In the genomic region with DNA sequence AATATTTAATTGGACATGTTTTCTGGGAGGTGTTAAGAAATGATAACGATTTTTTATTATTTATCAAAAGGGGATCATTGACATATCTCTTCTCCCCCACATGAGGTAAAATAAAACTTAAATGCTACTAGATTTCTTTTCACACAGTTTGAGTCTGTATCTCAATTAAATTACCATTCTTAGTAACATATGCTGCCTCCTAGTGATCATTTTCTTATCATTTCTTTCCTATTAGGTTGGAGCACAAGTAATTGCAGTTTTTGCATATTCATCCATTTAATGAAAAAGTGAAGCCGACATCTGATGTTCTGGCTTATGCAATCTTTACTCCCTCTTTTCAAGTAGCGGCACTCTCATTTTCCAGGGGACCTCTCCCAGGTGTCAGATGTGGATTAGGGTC, we compare ENCODE assay signal across 25 cellular contexts. TPM values are rescaled to one million over a fixed set of nuclear protein-coding genes. Genes with fewer than 3 reads are reported as not detected.
A peak's percentile ranks its signal among the peaks of the same experiment; 100 is the strongest.
DNase-seq lines count a peak whose midpoint lies in the region; ATAC-seq and TF ChIP-seq lines count a peak whose summit lies in the region.
"Had no signal": no experiment of that assay in that cellular context is flagged by ENCODE, and none has a peak within 500 bp of the region (broad histone marks: within the 10 kb centered on the region; RNA-seq: fewer than 3 reads in every experiment).

No MANE protein-coding gene starts in this region.

- H3K27me3 Mint-ChIP-seq in endodermal cell (ENCODE audit: insufficient read depth) (no peaks in the 10 kb centered on the region), endothelial cell (ENCODE audit: unreplicated experiment) (no peaks in the 10 kb centered on the region)
- H3K27me3 Mint-ChIP-seq: activated CD4-positive, alpha-beta T cell treated with anti-CD3 and anti-CD28 coated beads for 36 hours; activated naive CD8-positive, alpha-beta T cell treated with anti-CD3 and anti-CD28 coated beads, Interleukin-2, amount 10 ng/mL, durations not matched to agents 7 days and 5 days; central memory CD8-positive, alpha-beta T cell; naive thymus-derived CD8-positive, alpha-beta T cell; stimulated activated naive CD8-positive, alpha-beta T cell treated with anti-CD3 and anti-CD28 coated beads, Interleukin-15, amount 100 ng/mL, for 72 hours had no signal

- H3K4me2 ChIP-seq in Loucy (ENCODE audit: low read depth, low read length, poor library complexity, severe bottlenecking) = no peak overlapping the region
- H3K4me2 ChIP-seq: BLaER1 had no signal

- H3K4me1 ChIP-seq in cardiac muscle cell (ENCODE audit: low read depth) (no peaks in the 10 kb centered on the region), right cardiac atrium (ENCODE audit: control insufficient read depth, insufficient read depth, low read length) (no peaks in the 10 kb centered on the region), Loucy (ENCODE audit: insufficient read depth, low read length, poor library complexity, severe bottlenecking) (no peaks in the 10 kb centered on the region), endodermal cell (ENCODE audit: control insufficient read depth, insufficient read depth, low read length) (no peaks in the 10 kb centered on the region)
- H3K4me1 ChIP-seq: BLaER1, vagina had no signal

- H3K36me3 ChIP-seq in cardiac muscle cell (no peaks in the 10 kb centered on the region), Loucy (ENCODE audit: insufficient read depth, low read length) (peaks cover 16% of the 10 kb centered on the region; the same call in 1 of the 2 replicates), endodermal cell (ENCODE audit: control insufficient read depth, insufficient read depth, low read length) (peaks cover 7% of the 10 kb centered on the region)

- no peaks in the 10 kb centered on the region for H3K79me2 ChIP-seq in Loucy (ENCODE audit: insufficient read depth, low read length)

- H3K27ac ChIP-seq in cardiac muscle cell (no peak overlapping the region), right cardiac atrium (ENCODE audit: low read length) (no peak overlapping the region), endodermal cell (ENCODE audit: low read depth, low read length) (no peak overlapping the region)
- H3K27ac ChIP-seq: BLaER1, vagina had no signal

- peaks cover 8% of the 10 kb centered on the region for H3K27me3 ChIP-seq in cardiac muscle cell
- H3K27me3 ChIP-seq in right cardiac atrium (ENCODE audit: control insufficient read depth, insufficient read depth) = no peaks in the 10 kb centered on the region
- no peaks in the 10 kb centered on the region for H3K27me3 ChIP-seq in Loucy (ENCODE audit: insufficient read depth, low read length, poor library complexity, severe bottlenecking)
- H3K27me3 ChIP-seq in endodermal cell (ENCODE audit: control insufficient read depth, insufficient read depth, low read length, poor library complexity, severe bottlenecking) = no peaks in the 10 kb centered on the region
- H3K27me3 ChIP-seq: BLaER1, vagina had no signal

- no peaks in the 10 kb centered on the region for H4K20me1 ChIP-seq in Loucy (ENCODE audit: insufficient read depth, low read length, poor library complexity, severe bottlenecking)
- H4K20me1 ChIP-seq: BLaER1 had no signal

- no peaks in the 10 kb centered on the region for H3K4me1 Mint-ChIP-seq in endodermal cell
- no peaks in the 10 kb centered on the region for H3K4me1 Mint-ChIP-seq in endothelial cell (ENCODE audit: unreplicated experiment)
- H3K4me1 Mint-ChIP-seq: activated naive CD8-positive, alpha-beta T cell treated with anti-CD3 and anti-CD28 coated beads, Interleukin-2, amount 10 ng/mL, durations not matched to agents 7 days and 5 days; central memory CD8-positive, alpha-beta T cell had no signal

- H3K9me2 ChIP-seq in Loucy (replicated peaks; ENCODE audit: low read depth, low read length) = no peaks in the 10 kb centered on the region

- H2AFZ ChIP-seq in Loucy (ENCODE audit: low read length) = no peak overlapping the region

- intact Hi-C loops in right cardiac atrium (cut with DNase I) = no loop called here

- H3K9me3 ChIP-seq in cardiac muscle cell (ENCODE audit: low read depth) (no peaks in the 10 kb centered on the region), right cardiac atrium (ENCODE audit: control insufficient read depth, low read length) (no peaks in the 10 kb centered on the region), Loucy (ENCODE audit: insufficient read depth, low read depth, low read length) (no peaks in the 10 kb centered on the region), endodermal cell (ENCODE audit: control insufficient read depth, low read length) (no peaks in the 10 kb centered on the region)
- H3K9me3 ChIP-seq: BLaER1, vagina had no signal

- H3K9me3 Mint-ChIP-seq in endodermal cell (no peaks in the 10 kb centered on the region), endothelial cell (ENCODE audit: unreplicated experiment) (no peaks in the 10 kb centered on the region)
- H3K9me3 Mint-ChIP-seq: activated naive CD8-positive, alpha-beta T cell treated with anti-CD3 and anti-CD28 coated beads, Interleukin-2, amount 10 ng/mL, durations not matched to agents 7 days and 5 days; central memory CD8-positive, alpha-beta T cell; naive thymus-derived CD8-positive, alpha-beta T cell; stimulated activated naive CD8-positive, alpha-beta T cell treated with anti-CD3 and anti-CD28 coated beads, Interleukin-15, amount 100 ng/mL, for 72 hours had no signal

- H3K4me3 Mint-ChIP-seq in endodermal cell = no peak overlapping the region
- H3K4me3 Mint-ChIP-seq in endothelial cell (ENCODE audit: unreplicated experiment) = no peak overlapping the region
- H3K4me3 Mint-ChIP-seq: activated CD4-positive, alpha-beta T cell treated with anti-CD3 and anti-CD28 coated beads for 36 hours; activated naive CD8-positive, alpha-beta T cell treated with anti-CD3 and anti-CD28 coated beads, Interleukin-2, amount 10 ng/mL, durations not matched to agents 7 days and 5 days; central memory CD8-positive, alpha-beta T cell; naive thymus-derived CD8-positive, alpha-beta T cell; stimulated activated naive CD8-positive, alpha-beta T cell treated with anti-CD3 and anti-CD28 coated beads, Interleukin-15, amount 100 ng/mL, for 72 hours had no signal

- H3K27ac Mint-ChIP-seq in endodermal cell (no peak overlapping the region), endothelial cell (ENCODE audit: unreplicated experiment) (no peak overlapping the region)
- H3K27ac Mint-ChIP-seq: activated CD4-positive, alpha-beta T cell treated with anti-CD3 and anti-CD28 coated beads for 36 hours; activated naive CD8-positive, alpha-beta T cell treated with anti-CD3 and anti-CD28 coated beads, Interleukin-2, amount 10 ng/mL, durations not matched to agents 7 days and 5 days had no signal

- no peak overlapping the region for H3K9ac ChIP-seq in Loucy (ENCODE audit: low read depth, low read length, poor library complexity, severe bottlenecking)
- no peak overlapping the region for H3K9ac ChIP-seq in endodermal cell (ENCODE audit: extremely low read depth, low read length, poor library complexity, severe bottlenecking)
- H3K9ac ChIP-seq: BLaER1 had no signal

- no peak overlapping the region for H3K4me3 ChIP-seq in cardiac muscle cell
- H3K4me3 ChIP-seq in right cardiac atrium (ENCODE audit: low read length) = no peak overlapping the region
- no peak overlapping the region for H3K4me3 ChIP-seq in Loucy (ENCODE audit: low read length, poor library complexity, severe bottlenecking)
- no peak overlapping the region for H3K4me3 ChIP-seq in endodermal cell (ENCODE audit: low read length)
- H3K4me3 ChIP-seq: BLaER1, vagina had no signal

- 94% methylated on average over 3 of the region's 3 CpGs for WGBS in right cardiac atrium
- WGBS in endodermal cell (ENCODE audit: insufficient coverage in 1 of 2, insufficient read length in 1 of 2), 2 experiments = 94 to 96% methylated on average over 2 to 3 of the region's 3 CpGs

- no peaks in the 10 kb centered on the region for H3F3A ChIP-seq in Loucy (ENCODE audit: low read depth)

- TF ChIP-seq CTCF in cardiac muscle cell (IDR thresholded peaks at IDR 0.05; ENCODE audit: low read depth, low read length) = peak; percentile 1
- peak; percentile 42; the same call in 1 of the 2 replicates for TF ChIP-seq CTCF in Loucy (conservative IDR thresholded peaks at IDR 0.05; ENCODE audit: low read length)
- peak; percentile 40 for TF ChIP-seq CTCF in endodermal cell (conservative IDR thresholded peaks at IDR 0.05)
- no peak for TF ChIP-seq CTCF in endothelial cell (IDR thresholded peaks at IDR 0.05; ENCODE audit: unreplicated experiment)
- no peak for TF ChIP-seq CTCF in GM20000 (IDR thresholded peaks at IDR 0.05; ENCODE audit: extremely low read depth, missing control alignments)

- DNase-seq in cardiac muscle cell (ENCODE audit: low read depth in 1 of 2, low spot score in 1 of 2) (no peak), right cardiac atrium (no peak), endodermal cell (no peak), endothelial cell (ENCODE audit: low spot score) (no peak), GM20000 (ENCODE audit: low spot score) (no peak)
- DNase-seq in activated effector memory CD4-positive, alpha-beta T cell treated with anti-CD3 and anti-CD28 coated beads, Interleukin-2, amount 50 U/mL, for 16 hours = no peak
- DNase-seq: activated CD4-positive, alpha-beta T cell treated with anti-CD3 and anti-CD28 coated beads for 36 hours; activated naive CD8-positive, alpha-beta T cell treated with anti-CD3 and anti-CD28 coated beads, Interleukin-2, amount 10 ng/mL, durations not matched to agents 7 days and 5 days; activated T-cell treated with anti-CD3 and anti-CD28 coated beads for 4 hours; DMS79 treated with DMSO at 0.1 percent for 48 hours; glutamatergic neuron; islet precursor cell; MM.1S; naive thymus-derived CD8-positive, alpha-beta T cell; NCI-H774; Right ventricle myocardium superior; small intestine; stimulated activated CD4-positive, alpha-beta T cell treated with anti-CD3 and anti-CD28 coated beads, Interleukin-1b, Interleukin-23, amount 100 ng/mL, for 48 hours; stimulated activated CD8-positive, alpha-beta memory T cell treated with anti-CD3 and anti-CD28 coated beads, Interleukin-4, amount 100 ng/mL, for 48 hours; stimulated activated naive CD8-positive, alpha-beta T cell treated with anti-CD3 and anti-CD28 coated beads, Interleukin-15, amount 100 ng/mL, for 72 hours had no signal

- ATAC-seq in right cardiac atrium (no peak), HG02588 (IDR thresholded peaks at IDR 0.05; ENCODE audit: unreplicated experiment) (no peak)
- ATAC-seq: activated CD4-positive, alpha-beta T cell treated with anti-CD3 and anti-CD28 coated beads for 36 hours; naive thymus-derived CD8-positive, alpha-beta T cell; stimulated activated naive CD8-positive, alpha-beta T cell treated with anti-CD3 and anti-CD28 coated beads, Interleukin-15, amount 100 ng/mL, for 72 hours had no signal

- peaks cover 10% of the 10 kb centered on the region for H3K36me3 Mint-ChIP-seq in endodermal cell (ENCODE audit: low read depth)
- H3K36me3 Mint-ChIP-seq in endothelial cell (ENCODE audit: low read depth, unreplicated experiment) = no peaks in the 10 kb centered on the region

RNA-seq across cellular contexts. Expression of a gene that starts 24.9 kb away (rescaled TPM):
- total RNA-seq in cardiac muscle cell (0.11 TPM in 1 of 2 replicates, not detected in the other), right cardiac atrium (10 to 100 TPM in 1 of 4 donors, 1 to 10 TPM in 3; 8.7 to 11.6 (median 9.3) TPM), endodermal cell (10 to 100 TPM; 15.2 to 23.6 TPM), endothelial cell (ENCODE audit: unreplicated experiment) (15.4 TPM)
- polyA plus RNA-seq in cardiac muscle cell (1.1 TPM in 1 of 2 replicates, not detected in the other), right cardiac atrium (1.8 TPM)
- 10.7 TPM for polyA plus RNA-seq in endodermal cell (2013, experiment 1 of 2)
- polyA plus RNA-seq in endodermal cell (2013, experiment 2 of 2) = 15.3 TPM

RNA-seq across cellular contexts. Expression of a gene that starts 25.1 kb away (rescaled TPM):
- 0.21 TPM in 1 of 2 replicates, not detected in the other for total RNA-seq in cardiac muscle cell
- not detected in 2 replicates for polyA plus RNA-seq in cardiac muscle cell
- 10 to 100 TPM in 1 of 4 donors, 1 to 10 TPM in 3; 8.2 to 12.9 (median 8.8) TPM for total RNA-seq in right cardiac atrium
- 4.8 TPM for polyA plus RNA-seq in right cardiac atrium
- 1 to 10 TPM; 5.9 to 9.2 TPM for total RNA-seq in endodermal cell
- polyA plus RNA-seq in endodermal cell (2013, experiment 1 of 2) = 9.2 TPM
- polyA plus RNA-seq in endodermal cell (2013, experiment 2 of 2) = 10.5 TPM
- total RNA-seq in endothelial cell (ENCODE audit: unreplicated experiment) = 17.3 TPM

Comparison
In these comparisons a context has a peak if more than half of its experiments do, and no peak if none do; other contexts are left out.
1. CTCF ChIP-seq: peak in cardiac muscle cell (single experiment), Loucy (single experiment) and endodermal cell (single experiment); none in endothelial cell (single experiment) and GM20000 (single experiment).